Comparison of ENCODE assay signal across 18 cellular contexts in genomic region chr13:111252449-111253124, GRCh38.
A peak's percentile ranks its signal among the peaks of the same experiment; 100 is the strongest.
DNase-seq lines count a peak whose midpoint lies in the region; ATAC-seq and TF ChIP-seq lines count a peak whose summit lies in the region.
"Had no signal": no experiment of that assay in that cellular context is flagged by ENCODE, and none has a peak within 500 bp of the region (broad histone marks: within the 10 kb centered on the region; RNA-seq: fewer than 3 reads in every experiment).

No MANE protein-coding gene starts in this region.

- H2BK20ac ChIP-seq in H9 (ENCODE audit: low read depth, low read length, poor library complexity, severe bottlenecking) = no peak overlapping the region

- no peak for DNase-seq in activated CD8-positive, alpha-beta T cell treated with anti-CD3 and anti-CD28 coated beads for 36 hours
- no peak for DNase-seq in activated CD8-positive, alpha-beta T cell treated with anti-CD3 and anti-CD28 coated beads, Interleukin-2, amount 10 ng/mL, durations not matched to agents 7 days and 5 days
- DNase-seq in dedifferentiated amniotic fluid mesenchymal stem cell (ENCODE audit: extremely low spot score) (peak; percentile 49), right cardiac atrium (peak in 1 of 3 donors; percentile 48), H9 (no peak), left lobe of liver (ENCODE audit: low spot score) (no peak), HAP-1 (ENCODE audit: low spot score in 2 of 2) (no peak)
- no peak for DNase-seq in stimulated activated naive B cell treated with anti-CD40 and anti-IgM and Interleukin-4, amounts not matched to agents 10 μg/mL and 1 μg/mL and 100 μg/mL, for 72 hours
- DNase-seq: activated CD4-positive, alpha-beta T cell treated with anti-CD3 and anti-CD28 coated beads, Interleukin-2, amount 50 U/mL, for 48 hours; KBM-7; NCI-H1105 treated with DMSO at 0.1 percent for 48 hours; NCI-H226; nucleus accumbens; spleen; stomach had no signal

- no peak overlapping the region for H3K4me2 ChIP-seq in H9 (ENCODE audit: insufficient read depth, insufficient read length, low read length)

- H3K18ac ChIP-seq in H9 (ENCODE audit: insufficient read length, low read depth, low read length) = no peak overlapping the region

- no peaks in the 10 kb centered on the region for H3K27me3 Mint-ChIP-seq in activated CD8-positive, alpha-beta T cell treated with anti-CD3 and anti-CD28 coated beads for 36 hours
- H3K27me3 Mint-ChIP-seq in activated CD8-positive, alpha-beta T cell treated with anti-CD3 and anti-CD28 coated beads, Interleukin-2, amount 10 ng/mL, durations not matched to agents 7 days and 5 days (ENCODE audit: low read depth) = no peaks in the 10 kb centered on the region
- no peaks in the 10 kb centered on the region for H3K27me3 Mint-ChIP-seq in stimulated activated naive B cell treated with anti-CD40 and anti-IgM and Interleukin-4, amounts not matched to agents 10 μg/mL and 1 μg/mL and 100 μg/mL, for 72 hours
- no peaks in the 10 kb centered on the region for H3K27me3 Mint-ChIP-seq in H9 (ENCODE audit: low read depth)
- H3K27me3 Mint-ChIP-seq: dendritic cell treated with granulocyte-macrophage colony-stimulating factor and Interleukin-4, amounts not matched to agents 40 ng/mL and 50 ng/mL, for 4 days had no signal

- H2BK5ac ChIP-seq in H9 (ENCODE audit: insufficient read length, low read length) = no peak overlapping the region

- peaks cover 4% of the 10 kb centered on the region for H3K79me1 ChIP-seq in H9 (ENCODE audit: insufficient read depth, low read depth, low read length, poor library complexity, severe bottlenecking)

- H3T11ph ChIP-seq in H9 (ENCODE audit: low read length) = no peak overlapping the region

- H2BK120ac ChIP-seq in H9 (ENCODE audit: low read depth, low read length, poor library complexity, severe bottlenecking) = no peak overlapping the region

- no peak overlapping the region for H4K91ac ChIP-seq in H9 (ENCODE audit: insufficient read length, low read depth, low read length)

- WGBS in right cardiac atrium = 64% methylated on average over 4 of the region's 4 CpGs
- no CpG with 5 or more reads among the region's 4 CpGs for WGBS in H9 (ENCODE audit: extremely low coverage, insufficient read length, low lambda C conversion rate)

- H3K4me3 Mint-ChIP-seq in activated CD8-positive, alpha-beta T cell treated with anti-CD3 and anti-CD28 coated beads for 36 hours = no peak overlapping the region
- H3K4me3 Mint-ChIP-seq in activated CD8-positive, alpha-beta T cell treated with anti-CD3 and anti-CD28 coated beads, Interleukin-2, amount 10 ng/mL, durations not matched to agents 7 days and 5 days = no peak overlapping the region
- no peak overlapping the region for H3K4me3 Mint-ChIP-seq in stimulated activated naive B cell treated with anti-CD40 and anti-IgM and Interleukin-4, amounts not matched to agents 10 μg/mL and 1 μg/mL and 100 μg/mL, for 72 hours
- H3K4me3 Mint-ChIP-seq in H9 = no peak overlapping the region
- H3K4me3 Mint-ChIP-seq: dendritic cell treated with granulocyte-macrophage colony-stimulating factor and Interleukin-4, amounts not matched to agents 40 ng/mL and 50 ng/mL, for 4 days had no signal

- POLR2A ChIA-PET in activated CD8-positive, alpha-beta T cell treated with anti-CD3 and anti-CD28 coated beads for 36 hours (lab: Charles Lee) = no interaction called here
- POLR2A ChIA-PET in activated CD8-positive, alpha-beta T cell treated with anti-CD3 and anti-CD28 coated beads, Interleukin-2, amount 10 ng/mL, durations not matched to agents 7 days and 5 days (lab: Charles Lee) = no interaction called here

- H3K9me3 ChIP-seq in right cardiac atrium (ENCODE audit: control insufficient read depth, low read length) (no peaks in the 10 kb centered on the region), H9 (ENCODE audit: control insufficient read depth, low read depth, low read length) (no peaks in the 10 kb centered on the region), HAP-1 (no peaks in the 10 kb centered on the region)
- H3K9me3 ChIP-seq: spleen, stomach had no signal

- H3K27ac Mint-ChIP-seq in activated CD8-positive, alpha-beta T cell treated with anti-CD3 and anti-CD28 coated beads for 36 hours = peak overlapping the region; percentile 51
- no peak overlapping the region for H3K27ac Mint-ChIP-seq in activated CD8-positive, alpha-beta T cell treated with anti-CD3 and anti-CD28 coated beads, Interleukin-2, amount 10 ng/mL, durations not matched to agents 7 days and 5 days
- peak overlapping the region; percentile 80 for H3K27ac Mint-ChIP-seq in stimulated activated naive B cell treated with anti-CD40 and anti-IgM and Interleukin-4, amounts not matched to agents 10 μg/mL and 1 μg/mL and 100 μg/mL, for 72 hours
- H3K27ac Mint-ChIP-seq in H9 = no peak overlapping the region; a peak in 1 of 7 replicates
- H3K27ac Mint-ChIP-seq: dendritic cell treated with granulocyte-macrophage colony-stimulating factor and Interleukin-4, amounts not matched to agents 40 ng/mL and 50 ng/mL, for 4 days had no signal

- H3K4me3 ChIP-seq in right cardiac atrium (ENCODE audit: low read length) (no peak overlapping the region), HAP-1 (no peak overlapping the region)
- H3K4me3 ChIP-seq: SK-N-MC, spleen, stomach had no signal

- H4K8ac ChIP-seq in H9 (replicated peaks; ENCODE audit: insufficient read length, low read depth, low read length) = no peak overlapping the region

- no peaks in the 10 kb centered on the region for H3K27me3 ChIP-seq in right cardiac atrium (ENCODE audit: control insufficient read depth, insufficient read depth)
- H3K27me3 ChIP-seq in H9 (ENCODE audit: insufficient read depth, low read length) = no peaks in the 10 kb centered on the region
- H3K27me3 ChIP-seq in HAP-1 (ENCODE audit: low read depth) = no peaks in the 10 kb centered on the region
- H3K27me3 ChIP-seq: spleen, stomach had no signal

- H3K4me1 ChIP-seq in right cardiac atrium (ENCODE audit: control insufficient read depth, insufficient read depth, low read length) (peaks cover 10% of the 10 kb centered on the region), H9 (ENCODE audit: insufficient read depth, low read length) (no peaks in the 10 kb centered on the region), HAP-1 (no peaks in the 10 kb centered on the region)

- H4K20me1 ChIP-seq in H9 (ENCODE audit: control insufficient read depth, insufficient read depth, insufficient read length) = no peaks in the 10 kb centered on the region

- peaks cover 5% of the 10 kb centered on the region for H3K36me3 ChIP-seq in HAP-1 (replicated peaks)

- H4K5ac ChIP-seq in H9 (ENCODE audit: insufficient read length, low read depth, low read length) = no peak overlapping the region

- no peaks in the 10 kb centered on the region for H3K4me1 Mint-ChIP-seq in activated CD8-positive, alpha-beta T cell treated with anti-CD3 and anti-CD28 coated beads for 36 hours (ENCODE audit: low read depth)
- peaks cover 2% of the 10 kb centered on the region for H3K4me1 Mint-ChIP-seq in activated CD8-positive, alpha-beta T cell treated with anti-CD3 and anti-CD28 coated beads, Interleukin-2, amount 10 ng/mL, durations not matched to agents 7 days and 5 days (ENCODE audit: low read depth)
- peaks cover 21 to 27% of the 10 kb centered on the region in 2 donors for H3K4me1 Mint-ChIP-seq in stimulated activated naive B cell treated with anti-CD40 and anti-IgM and Interleukin-4, amounts not matched to agents 10 μg/mL and 1 μg/mL and 100 μg/mL, for 72 hours
- H3K4me1 Mint-ChIP-seq in H9 = peaks cover 0 to 5% of the 10 kb centered on the region in 2 experiments; a peak in 1 of 4 replicates

- H3K4ac ChIP-seq in H9 (ENCODE audit: low read depth, low read length) = no peak overlapping the region

- H3K14ac ChIP-seq in H9 (ENCODE audit: insufficient read depth, low read length) = no peak overlapping the region

- CTCF ChIA-PET in activated CD8-positive, alpha-beta T cell treated with anti-CD3 and anti-CD28 coated beads for 36 hours (lab: Charles Lee) = interaction anchor here (1.2 kb wide), 1 partner anchor 185 kb away, joined by 3 read pairs; no protein-coding TSS in a partner anchor
- CTCF ChIA-PET in activated CD8-positive, alpha-beta T cell treated with anti-CD3 and anti-CD28 coated beads, Interleukin-2, amount 10 ng/mL, durations not matched to agents 7 days and 5 days (lab: Charles Lee) = no interaction called here

- in situ Hi-C loops in HAP-1 (cut with MboI; ENCODE audit: low sequenced_read_pairs) = no loop called here

- H3K27ac ChIP-seq in right cardiac atrium (ENCODE audit: low read length) = peak overlapping the region; percentile 67
- H3K27ac ChIP-seq in H9 (ENCODE audit: insufficient read length, low read depth, low read length) = no peak overlapping the region
- H3K27ac ChIP-seq: 22Rv1, SK-N-MC, stomach had no signal

- ATAC-seq in activated CD8-positive, alpha-beta T cell treated with anti-CD3 and anti-CD28 coated beads for 36 hours = no peak
- ATAC-seq in activated CD8-positive, alpha-beta T cell treated with anti-CD3 and anti-CD28 coated beads, Interleukin-2, amount 10 ng/mL, durations not matched to agents 7 days and 5 days = no peak
- ATAC-seq in right cardiac atrium = peak; percentile 65 to 73
- ATAC-seq in stimulated activated naive B cell treated with anti-CD40 and anti-IgM and Interleukin-4, amounts not matched to agents 10 μg/mL and 1 μg/mL and 100 μg/mL, for 72 hours (replicated peaks) = no peak
- no peak for ATAC-seq in left lobe of liver

- H3K9ac ChIP-seq in H9 (ENCODE audit: extremely low read depth, insufficient read length, low read length) = no peak overlapping the region

- no peak overlapping the region for H2AK5ac ChIP-seq in H9 (ENCODE audit: insufficient read length, low read length)

- peaks cover 56% of the 10 kb centered on the region for H3K36me3 Mint-ChIP-seq in activated CD8-positive, alpha-beta T cell treated with anti-CD3 and anti-CD28 coated beads for 36 hours (ENCODE audit: low read depth)
- peaks cover 62% of the 10 kb centered on the region for H3K36me3 Mint-ChIP-seq in activated CD8-positive, alpha-beta T cell treated with anti-CD3 and anti-CD28 coated beads, Interleukin-2, amount 10 ng/mL, durations not matched to agents 7 days and 5 days (ENCODE audit: low read depth)
- peaks cover 70 to 87% of the 10 kb centered on the region in 2 donors for H3K36me3 Mint-ChIP-seq in stimulated activated naive B cell treated with anti-CD40 and anti-IgM and Interleukin-4, amounts not matched to agents 10 μg/mL and 1 μg/mL and 100 μg/mL, for 72 hours
- peaks cover 16 to 30% (median 28%) of the 10 kb centered on the region in 3 experiments for H3K36me3 Mint-ChIP-seq in H9 (ENCODE audit: insufficient read depth in 1 of 3, low read depth in 3 of 3)

- H3K79me2 ChIP-seq in H9 (ENCODE audit: insufficient read depth, low read length) = peaks cover 2% of the 10 kb centered on the region; the same call in 1 of the 2 replicates

- H3K9me3 Mint-ChIP-seq in activated CD8-positive, alpha-beta T cell treated with anti-CD3 and anti-CD28 coated beads for 36 hours = peaks cover 1% of the 10 kb centered on the region
- H3K9me3 Mint-ChIP-seq in activated CD8-positive, alpha-beta T cell treated with anti-CD3 and anti-CD28 coated beads, Interleukin-2, amount 10 ng/mL, durations not matched to agents 7 days and 5 days (ENCODE audit: insufficient read depth) = peaks cover 4% of the 10 kb centered on the region
- peaks cover 1 to 4% of the 10 kb centered on the region in 2 donors for H3K9me3 Mint-ChIP-seq in stimulated activated naive B cell treated with anti-CD40 and anti-IgM and Interleukin-4, amounts not matched to agents 10 μg/mL and 1 μg/mL and 100 μg/mL, for 72 hours
- H3K9me3 Mint-ChIP-seq in H9 = no peaks in the 10 kb centered on the region

- no peak overlapping the region for H3K23ac ChIP-seq in H9 (ENCODE audit: insufficient read length, low read depth, low read length)

- H2BK15ac ChIP-seq in H9 (ENCODE audit: low read depth, low read length) = no peak overlapping the region

- no peak for TF ChIP-seq CTCF in activated CD8-positive, alpha-beta T cell treated with anti-CD3 and anti-CD28 coated beads for 36 hours (IDR thresholded peaks at IDR 0.05)
- TF ChIP-seq CTCF in H9 (conservative IDR thresholded peaks at IDR 0.05) = no peak

- intact Hi-C loops in activated CD8-positive, alpha-beta T cell treated with anti-CD3 and anti-CD28 coated beads for 36 hours (cut with micrococcal nuclease) = no loop called here
- intact Hi-C loops in right cardiac atrium (cut with DNase I) = no loop called here

- H2AFZ ChIP-seq in H9 (ENCODE audit: low read length) = no peak overlapping the region

- H3K56ac ChIP-seq in H9 (ENCODE audit: insufficient read length, low read depth, low read length) = no peak overlapping the region

- no peaks in the 10 kb centered on the region for H3K23me2 ChIP-seq in H9 (ENCODE audit: insufficient read length, low read depth, low read length, poor library complexity, severe bottlenecking)

- no peak overlapping the region for H2BK12ac ChIP-seq in H9 (ENCODE audit: insufficient read length, low read depth, low read length)

Comparison
In these comparisons a context has a peak if more than half of its experiments do, and no peak if none do; other contexts are left out.
1. H3K27ac Mint-ChIP-seq: peak in activated CD8-positive, alpha-beta T cell treated with anti-CD3 and anti-CD28 coated beads for 36 hours (single experiment) and stimulated activated naive B cell treated with anti-CD40 and anti-IgM and Interleukin-4, amounts not matched to agents 10 μg/mL and 1 μg/mL and 100 μg/mL, for 72 hours (single experiment); none in activated CD8-positive, alpha-beta T cell treated with anti-CD3 and anti-CD28 coated beads, Interleukin-2, amount 10 ng/mL, durations not matched to agents 7 days and 5 days (single experiment) and H9 (0 of 3).
2. ATAC-seq: peak in right cardiac atrium (2 of 2); none in activated CD8-positive, alpha-beta T cell treated with anti-CD3 and anti-CD28 coated beads for 36 hours (single experiment), activated CD8-positive, alpha-beta T cell treated with anti-CD3 and anti-CD28 coated beads, Interleukin-2, amount 10 ng/mL, durations not matched to agents 7 days and 5 days (single experiment), stimulated activated naive B cell treated with anti-CD40 and anti-IgM and Interleukin-4, amounts not matched to agents 10 μg/mL and 1 μg/mL and 100 μg/mL, for 72 hours (0 of 2) and left lobe of liver (single experiment).